ENCODE assay signal across 12 cellular contexts in genomic region chr6:24933266-24933665, GRCh38. TPM values are rescaled to one million over a fixed set of nuclear protein-coding genes. Genes with fewer than 3 reads are reported as not detected.
DNase-seq lines count a peak whose midpoint lies in the region; ATAC-seq, FAIRE-seq and TF ChIP-seq lines count a peak whose summit lies in the region.
"Had no signal": no experiment of that assay in that cellular context is flagged by ENCODE, and none has a peak within 500 bp of the region (broad histone marks: within the 10 kb centered on the region; RNA-seq: fewer than 3 reads in every experiment).

No MANE protein-coding gene starts in this region.

- H3K27me3 ChIP-seq in CD8-positive, alpha-beta memory T cell (ENCODE audit: insufficient read depth, low read length, poor library complexity, severe bottlenecking): no peaks in the 10 kb centered on the region
- H3K27me3 ChIP-seq in GM23338 (ENCODE audit: insufficient read depth): no peaks in the 10 kb centered on the region

- CTCF ChIA-PET in CD8-positive, alpha-beta memory T cell (lab: Charles Lee): interaction anchor here (0.7 to 9.4 kb wide), 30 partner anchors 8 to 212 kb away, joined by 3 to 192 read pairs (median 14); no protein-coding TSS in a partner anchor
- CTCF ChIA-PET in activated B cell treated with CpG ODN at 0.5 μM for 24 hours (lab: Charles Lee): interaction anchor here (0.9 to 7.9 kb wide), 23 partner anchors 10 to 212 kb away, joined by 3 to 113 read pairs (median 6); no protein-coding TSS in a partner anchor

- peaks cover 31% of the 10 kb centered on the region for H3K79me2 ChIP-seq in GM23338 (replicated peaks; ENCODE audit: insufficient read depth)
- H3K79me2 ChIP-seq: parathyroid adenoma had no signal

- H3K4me3 Mint-ChIP-seq in CD8-positive, alpha-beta memory T cell: peak overlapping the region; percentile 85 to 99 (median 99)
- H3K4me3 Mint-ChIP-seq in GM23338 (peak overlapping the region; percentile 69; the same call in 2 of the 3 replicates), activated B cell treated with CpG ODN at 0.5 μM for 24 hours (peak overlapping the region; percentile 91), naive B cell (peak overlapping the region; percentile 93 to 100 (median 100))

- no peaks in the 10 kb centered on the region for H3F3A ChIP-seq in GM23338 (replicated peaks; ENCODE audit: low read depth)

- H3K4me3 ChIP-seq in CD8-positive, alpha-beta memory T cell (ENCODE audit: low read length): peak overlapping the region; percentile 72
- H3K4me3 ChIP-seq in GM23338: no peak overlapping the region
- H3K4me3 ChIP-seq: HAP-1 had no signal

- ATAC-seq in GM23338: no peak
- no peak for ATAC-seq in activated B cell treated with CpG ODN at 0.5 μM for 24 hours (ENCODE audit: low read depth)
- no peak for ATAC-seq in naive B cell (ENCODE audit: low read depth in 2 of 2)
- no peak for ATAC-seq in GM18861 (IDR thresholded peaks at IDR 0.05; ENCODE audit: unreplicated experiment)

- no peak for TF ChIP-seq CTCF in GM23338 (conservative IDR thresholded peaks at IDR 0.05; ENCODE audit: low read depth in 2 of 2)
- TF ChIP-seq CTCF in activated B cell treated with CpG ODN at 0.5 μM for 24 hours (IDR thresholded peaks at IDR 0.05): no peak

- H4K20me1 ChIP-seq in GM23338 (replicated peaks; ENCODE audit: insufficient read depth): no peaks in the 10 kb centered on the region

- peak overlapping the region; percentile 2; the same call in 1 of the 2 replicates for H3K4me2 ChIP-seq in GM23338
- H3K4me2 ChIP-seq: KMS-11 had no signal

- intact Hi-C loops in activated B cell treated with CpG ODN at 0.5 μM for 24 hours (cut with micrococcal nuclease): loop anchor here (1.0 to 2.0 kb wide), 2 partner anchors 46 to 75 kb away; no protein-coding TSS in a partner anchor

- H3K4me1 ChIP-seq in CD8-positive, alpha-beta memory T cell (ENCODE audit: insufficient read depth, low read length): peaks cover 42% of the 10 kb centered on the region
- peaks cover 58% of the 10 kb centered on the region for H3K4me1 ChIP-seq in GM23338 (ENCODE audit: insufficient read depth)
- H3K4me1 ChIP-seq: parathyroid adenoma had no signal

- no peaks in the 10 kb centered on the region for H3K9me3 Mint-ChIP-seq in CD8-positive, alpha-beta memory T cell
- no peaks in the 10 kb centered on the region; the same call in 2 of the 3 replicates for H3K9me3 Mint-ChIP-seq in GM23338
- no peaks in the 10 kb centered on the region for H3K9me3 Mint-ChIP-seq in activated B cell treated with CpG ODN at 0.5 μM for 24 hours
- H3K9me3 Mint-ChIP-seq in naive B cell: no peaks in the 10 kb centered on the region

- FAIRE-seq in urothelium cell line (lab: Jason Lieb, UNC): no peak

- H3K27me3 Mint-ChIP-seq in CD8-positive, alpha-beta memory T cell: no peaks in the 10 kb centered on the region
- no peaks in the 10 kb centered on the region for H3K27me3 Mint-ChIP-seq in GM23338 (ENCODE audit: insufficient read depth, low read depth, poor library complexity)
- H3K27me3 Mint-ChIP-seq in activated B cell treated with CpG ODN at 0.5 μM for 24 hours: no peaks in the 10 kb centered on the region
- H3K27me3 Mint-ChIP-seq in naive B cell: no peaks in the 10 kb centered on the region

- peaks cover 52 to 65% (median 64%) of the 10 kb centered on the region in 3 donors for H3K4me1 Mint-ChIP-seq in CD8-positive, alpha-beta memory T cell
- H3K4me1 Mint-ChIP-seq in GM23338 (peaks cover 68% of the 10 kb centered on the region), activated B cell treated with CpG ODN at 0.5 μM for 24 hours (peaks cover 99% of the 10 kb centered on the region), naive B cell (peaks cover 58 to 64% (median 61%) of the 10 kb centered on the region in 3 donors)

- peaks cover 17% of the 10 kb centered on the region for H3K36me3 ChIP-seq in CD8-positive, alpha-beta memory T cell (ENCODE audit: insufficient read depth, low read length)
- no peaks in the 10 kb centered on the region for H3K36me3 ChIP-seq in GM23338 (ENCODE audit: insufficient read depth)
- H3K36me3 ChIP-seq: HAP-1 had no signal

- no peak overlapping the region for H2AFZ ChIP-seq in GM23338
- H2AFZ ChIP-seq: parathyroid adenoma had no signal

- no peak for DNase-seq in CD8-positive, alpha-beta memory T cell
- DNase-seq in GM23338 (ENCODE audit: low spot score): no peak
- no peak for DNase-seq in activated B cell treated with CpG ODN at 0.5 μM for 24 hours
- DNase-seq in naive B cell: no peak
- DNase-seq in urothelium cell line (ENCODE audit: low spot score): no peak
- no peak for DNase-seq in HK-2 (ENCODE audit: unreplicated experiment)
- no peak for DNase-seq in NCI-H187 (lab: John Stamatoyannopoulos, UW)
- DNase-seq: T1000 had no signal

- peak overlapping the region; percentile 1 for H3K27ac ChIP-seq in CD8-positive, alpha-beta memory T cell (ENCODE audit: low read depth, low read length)
- H3K27ac ChIP-seq in GM23338 (ENCODE audit: low read depth): no peak overlapping the region
- H3K27ac ChIP-seq: KMS-11, parathyroid adenoma had no signal

- H3K36me3 Mint-ChIP-seq in CD8-positive, alpha-beta memory T cell: peaks cover 27 to 81% (median 35%) of the 10 kb centered on the region in 3 donors
- H3K36me3 Mint-ChIP-seq in GM23338 (ENCODE audit: low read depth): no peaks in the 10 kb centered on the region
- H3K36me3 Mint-ChIP-seq in activated B cell treated with CpG ODN at 0.5 μM for 24 hours (ENCODE audit: low read depth): peaks cover 66% of the 10 kb centered on the region
- peaks cover 48 to 50% of the 10 kb centered on the region in 2 donors for H3K36me3 Mint-ChIP-seq in naive B cell

- no peaks in the 10 kb centered on the region for H3K9me2 ChIP-seq in GM23338 (ENCODE audit: insufficient read depth)

- no peaks in the 10 kb centered on the region for H3K9me3 ChIP-seq in CD8-positive, alpha-beta memory T cell (ENCODE audit: low read length)
- H3K9me3 ChIP-seq: HAP-1 had no signal

- POLR2A ChIA-PET in CD8-positive, alpha-beta memory T cell (lab: Charles Lee): interaction anchor here (1.0 to 8.3 kb wide), 5 partner anchors 15 to 58 kb away, joined by 3 to 117 read pairs (median 46); no protein-coding TSS in a partner anchor
- POLR2A ChIA-PET in activated B cell treated with CpG ODN at 0.5 μM for 24 hours (lab: Charles Lee): interaction anchor here (0.6 to 10.9 kb wide), 12 partner anchors 14 to 192 kb away, joined by 3 to 135 read pairs (median 6); no protein-coding TSS in a partner anchor

- peak overlapping the region; percentile 84 to 97 (median 90) for H3K27ac Mint-ChIP-seq in CD8-positive, alpha-beta memory T cell
- H3K27ac Mint-ChIP-seq in GM23338: no peak overlapping the region
- H3K27ac Mint-ChIP-seq in activated B cell treated with CpG ODN at 0.5 μM for 24 hours: peak overlapping the region; percentile 91
- peak overlapping the region in 5 of 6 donors; percentile 56 to 94 (median 88) for H3K27ac Mint-ChIP-seq in naive B cell

TF ChIP-seq in GM23338, 12 proteins besides CTCF, POLR2A, EP300 and RAD21:
- TF ChIP-seq EZH2 (IDR thresholded peaks at IDR 0.05; ENCODE audit: low read depth, unreplicated experiment) (no peak), STAT1 (IDR thresholded peaks at IDR 0.05; ENCODE audit: unreplicated experiment) (no peak), POLR2AphosphoS5 (IDR thresholded peaks at IDR 0.05; ENCODE audit: low read depth) (no peak), ZNF331 (CRISPR knock-in tag; IDR thresholded peaks at IDR 0.05; ENCODE audit: low read depth) (no peak)

RNA-seq across cellular contexts. Expression of gene RIPOR2, which starts 2.5 kb away (rescaled TPM):
- 10 to 100 TPM; 54.4 to 58.2 TPM for total RNA-seq in CD8-positive, alpha-beta memory T cell
- 427 TPM for polyA plus RNA-seq in CD8-positive, alpha-beta memory T cell
- total RNA-seq in GM23338 (2014; rRNA removed; shearing (Covaris generic)): 22.5 TPM in 2 replicates
- polyA plus RNA-seq in GM23338 (2016; fragmentation: Nextera tagmentation; extraction: Ambion mirVana) (8.8 and 9.5 TPM in 2 replicates), naive B cell (ENCODE audit: low read depth in 6 of 6) (100 to 1,000 TPM; 464 to 666 (median 484) TPM)
- total RNA-seq in activated B cell treated with CpG ODN at 0.5 μM for 24 hours: 260 and 302 TPM in 2 replicates
